ENCODE assay signal across 13 cellular contexts in genomic region chr19:13001502-13002388, GRCh38. TPM values are rescaled to one million over a fixed set of nuclear protein-coding genes. Genes with fewer than 3 reads are reported as not detected.
DNase-seq lines count a peak whose midpoint lies in the region; ATAC-seq and TF ChIP-seq lines count a peak whose summit lies in the region.
"Had no signal": no experiment of that assay in that cellular context is flagged by ENCODE, and none has a peak within 500 bp of the region (broad histone marks: within the 10 kb centered on the region; RNA-seq: fewer than 3 reads in every experiment).

No MANE protein-coding gene starts in this region.

- ATAC-seq in Right ventricle myocardium inferior (peak; percentile 78), left cardiac atrium (peak; percentile 76 to 82), omental fat pad (ENCODE audit: low FRiP score) (peak; percentile 71), GM19455 (IDR thresholded peaks at IDR 0.05; ENCODE audit: unreplicated experiment) (no peak)
- ATAC-seq: A549, WTC11 had no signal

- TF ChIP-seq POLR2A in vagina (IDR thresholded peaks at IDR 0.05), result no peak

- H3K4me1 ChIP-seq in vagina, result peaks cover 95% of the 10 kb centered on the region
- H3K4me1 ChIP-seq: A549 had no signal

- TF ChIP-seq CTCF in omental fat pad (IDR thresholded peaks at IDR 0.05) (no peak), vagina (IDR thresholded peaks at IDR 0.05) (peak in 1 of 3 experiments; percentile 17)

- intact Hi-C loops in Right ventricle myocardium inferior (cut with DNase I) (no loop called here), cardiac septum (cut with DNase I) (no loop called here), left cardiac atrium (cut with DNase I) (no loop called here), vagina (cut with DNase I) (no loop called here)

- H3K27me3 ChIP-seq in vagina, result no peaks in the 10 kb centered on the region

- peak overlapping the region; percentile 99 for H3K27ac ChIP-seq in vagina
- H3K27ac ChIP-seq: A549 had no signal

- H3K9me3 ChIP-seq in vagina, result no peaks in the 10 kb centered on the region
- H3K9me3 ChIP-seq: A549 had no signal

- DNase-seq in Right ventricle myocardium inferior (ENCODE audit: missing footprints) (peak; percentile 87), cardiac septum (ENCODE audit: low spot score) (no peak), left cardiac atrium (peak; percentile 80), omental fat pad (ENCODE audit: low spot score) (no peak), vagina (ENCODE audit: extremely low spot score in 2 of 2) (no peak)
- no peak for DNase-seq in stimulated activated CD4-positive, alpha-beta T cell treated with anti-CD3 and anti-CD28 coated beads, Interleukin-12 subunit alpha, Interleukin-12 subunit beta, amount 100 ng/mL, for 4 hours
- no peak for DNase-seq in activated CD4-positive, CD25-positive, alpha-beta regulatory T cell (lab: John Stamatoyannopoulos, UW)
- DNase-seq: activated effector memory CD4-positive, alpha-beta T cell treated with Interleukin-2 at 50 U/mL for 16 hours; GDM1; naive B cell had no signal

- H3K36me3 ChIP-seq in vagina, result peaks cover 0 to 6% of the 10 kb centered on the region in 2 donors

- peak overlapping the region; percentile 33 to 56 for H3K4me3 ChIP-seq in vagina
- H3K4me3 ChIP-seq: A549 had no signal

RNA-seq across cellular contexts. Expression of gene NFIX, which starts 6.5 kb away (rescaled TPM):
- total RNA-seq in Right ventricle myocardium inferior (159 TPM), cardiac septum (123 TPM), left cardiac atrium (100 to 1,000 TPM; 117 to 133 TPM), omental fat pad (10 to 100 TPM; 39.5 to 53.1 (median 43.0) TPM), vagina (81.8 TPM)

RNA-seq across cellular contexts. Expression of gene DAND5, which starts 32.4 kb away (rescaled TPM):
- 9.9 TPM for total RNA-seq in Right ventricle myocardium inferior
- total RNA-seq in cardiac septum, result 11.4 TPM
- 1 to 10 TPM; 5.2 to 7.0 TPM for total RNA-seq in left cardiac atrium
- under 1 TPM in 1 of 4 donors, not detected in 3; 0.56 TPM for total RNA-seq in omental fat pad
- total RNA-seq in vagina, result not detected

RNA-seq across cellular contexts. Expression of gene GADD45GIP1, which starts 44.7 kb away (rescaled TPM):
- total RNA-seq in Right ventricle myocardium inferior, result 33.7 TPM
- total RNA-seq in cardiac septum, result 23.5 TPM
- 10 to 100 TPM; 25.5 to 28.1 TPM for total RNA-seq in left cardiac atrium
- 10 to 100 TPM; 27.2 to 37.7 (median 32.8) TPM for total RNA-seq in omental fat pad
- total RNA-seq in vagina, result 80.3 TPM

RNA-seq across cellular contexts. Expression of gene RAD23A, which starts 56.1 kb away (rescaled TPM):
- total RNA-seq in Right ventricle myocardium inferior, result 171 TPM
- total RNA-seq in cardiac septum, result 143 TPM
- total RNA-seq in left cardiac atrium, result 100 to 1,000 TPM; 113 to 131 TPM
- total RNA-seq in omental fat pad, result 100 to 1,000 TPM in 1 of 4 donors, 10 to 100 TPM in 3; 65.6 to 119 (median 91.1) TPM
- 85.9 TPM for total RNA-seq in vagina

Comparison
In these comparisons a context has a peak if more than half of its experiments do, and no peak if none do; other contexts are left out.
1. DNase-seq: peak in Right ventricle myocardium inferior (single experiment) and left cardiac atrium (single experiment); none in cardiac septum (single experiment), omental fat pad (single experiment), vagina (0 of 2), stimulated activated CD4-positive, alpha-beta T cell treated with anti-CD3 and anti-CD28 coated beads, Interleukin-12 subunit alpha, Interleukin-12 subunit beta, amount 100 ng/mL, for 4 hours (single experiment) and activated CD4-positive, CD25-positive, alpha-beta regulatory T cell (0 of 4).